In genomic region chr19:35202722-35203674, GRCh38 we compare ENCODE assay signal across 17 cellular contexts. TPM values are rescaled to one million over a fixed set of nuclear protein-coding genes. Genes with fewer than 3 reads are reported as not detected.
DNase-seq lines count a peak whose midpoint lies in the region; ATAC-seq and TF ChIP-seq lines count a peak whose summit lies in the region.
"Had no signal": no experiment of that assay in that cellular context is flagged by ENCODE, and none has a peak within 500 bp of the region (broad histone marks: within the 10 kb centered on the region; RNA-seq: fewer than 3 reads in every experiment).

No MANE protein-coding gene starts in this region.

- TF ChIP-seq POLR2A in erythroblast (IDR thresholded peaks at IDR 0.05; ENCODE audit: low read length): no peak

- H3K27ac Mint-ChIP-seq in T-helper 1 cell treated with Interleukin-12 subunit alpha and Interleukin-12 subunit beta and Interleukin-4 antibody, amounts not matched to agents 30 μg/mL and 1 μg/mL, for 36 hours: peak overlapping the region; percentile 52
- peak overlapping the region; percentile 85 for H3K27ac Mint-ChIP-seq in dendritic cell treated with granulocyte-macrophage colony-stimulating factor and Interleukin-4, amounts not matched to agents 40 ng/mL and 50 ng/mL, for 4 days
- H3K27ac Mint-ChIP-seq in natural killer cell: peak overlapping the region; percentile 83 to 91
- H3K27ac Mint-ChIP-seq: memory B cell had no signal

- no peaks in the 10 kb centered on the region for H3K36me3 ChIP-seq in HEK293 (ENCODE audit: control insufficient read depth in 2 of 2, insufficient read depth in 1 of 2, low read length in 2 of 2)
- H3K36me3 ChIP-seq: heart right ventricle, pancreas had no signal

- no peaks in the 10 kb centered on the region for H3K36me3 Mint-ChIP-seq in T-helper 1 cell treated with Interleukin-12 subunit alpha and Interleukin-12 subunit beta and Interleukin-4 antibody, amounts not matched to agents 30 μg/mL and 1 μg/mL, for 36 hours (ENCODE audit: low read depth)
- no peaks in the 10 kb centered on the region for H3K36me3 Mint-ChIP-seq in dendritic cell treated with granulocyte-macrophage colony-stimulating factor and Interleukin-4, amounts not matched to agents 40 ng/mL and 50 ng/mL, for 4 days (ENCODE audit: low read depth)
- no peaks in the 10 kb centered on the region for H3K36me3 Mint-ChIP-seq in natural killer cell

- CTCF ChIA-PET in HEK293 (lab: Yijun Ruan, JAX): interaction anchor here (1.2 to 1.5 kb wide), 2 partner anchors 61 to 67 kb away, joined by 4 to 10 read pairs; no protein-coding TSS in a partner anchor

- peaks cover 57% of the 10 kb centered on the region for H3K4me1 Mint-ChIP-seq in T-helper 1 cell treated with Interleukin-12 subunit alpha and Interleukin-12 subunit beta and Interleukin-4 antibody, amounts not matched to agents 30 μg/mL and 1 μg/mL, for 36 hours (ENCODE audit: low read depth)
- H3K4me1 Mint-ChIP-seq in dendritic cell treated with granulocyte-macrophage colony-stimulating factor and Interleukin-4, amounts not matched to agents 40 ng/mL and 50 ng/mL, for 4 days (ENCODE audit: low read depth): peaks cover 44% of the 10 kb centered on the region
- H3K4me1 Mint-ChIP-seq in natural killer cell: peaks cover 46 to 47% of the 10 kb centered on the region in 2 donors

- H3K27me3 Mint-ChIP-seq in T-helper 1 cell treated with Interleukin-12 subunit alpha and Interleukin-12 subunit beta and Interleukin-4 antibody, amounts not matched to agents 30 μg/mL and 1 μg/mL, for 36 hours (ENCODE audit: low read depth): no peaks in the 10 kb centered on the region
- H3K27me3 Mint-ChIP-seq in dendritic cell treated with granulocyte-macrophage colony-stimulating factor and Interleukin-4, amounts not matched to agents 40 ng/mL and 50 ng/mL, for 4 days: peaks cover 25% of the 10 kb centered on the region
- no peaks in the 10 kb centered on the region for H3K27me3 Mint-ChIP-seq in natural killer cell (ENCODE audit: low read depth in 2 of 2)
- H3K27me3 Mint-ChIP-seq: memory B cell had no signal

- H3K9me3 Mint-ChIP-seq in T-helper 1 cell treated with Interleukin-12 subunit alpha and Interleukin-12 subunit beta and Interleukin-4 antibody, amounts not matched to agents 30 μg/mL and 1 μg/mL, for 36 hours: peaks cover 4% of the 10 kb centered on the region
- H3K9me3 Mint-ChIP-seq in dendritic cell treated with granulocyte-macrophage colony-stimulating factor and Interleukin-4, amounts not matched to agents 40 ng/mL and 50 ng/mL, for 4 days: no peaks in the 10 kb centered on the region
- H3K9me3 Mint-ChIP-seq in natural killer cell: no peaks in the 10 kb centered on the region
- H3K9me3 Mint-ChIP-seq: memory B cell had no signal

- POLR2A ChIA-PET in HEK293 (lab: Yijun Ruan, JAX): interaction anchor here (0.6 to 0.7 kb wide), 2 partner anchors 22 to 65 kb away, joined by 3 read pairs; partner anchors contain the start of gene USF2

- ATAC-seq in natural killer cell: peak in 1 of 3 donors; percentile 5
- ATAC-seq: heart right ventricle, pancreas had no signal

- intact Hi-C loops in dendritic cell treated with granulocyte-macrophage colony-stimulating factor and Interleukin-4, amounts not matched to agents 40 ng/mL and 50 ng/mL, for 4 days (cut with micrococcal nuclease): loop anchor here (10.0 kb wide), 1 partner anchor 48 kb away; the partner anchor contains the start of gene FXYD5
- intact Hi-C loops in natural killer cell (cut with micrococcal nuclease): no loop called here

- no peak overlapping the region for H3K27ac ChIP-seq in HEK293 (ENCODE audit: extremely low read depth, low read depth, low read length)
- H3K27ac ChIP-seq: pancreas had no signal

- no peak overlapping the region for H3K4me3 Mint-ChIP-seq in T-helper 1 cell treated with Interleukin-12 subunit alpha and Interleukin-12 subunit beta and Interleukin-4 antibody, amounts not matched to agents 30 μg/mL and 1 μg/mL, for 36 hours
- no peak overlapping the region for H3K4me3 Mint-ChIP-seq in dendritic cell treated with granulocyte-macrophage colony-stimulating factor and Interleukin-4, amounts not matched to agents 40 ng/mL and 50 ng/mL, for 4 days
- peak overlapping the region; percentile 38 for H3K4me3 Mint-ChIP-seq in natural killer cell
- H3K4me3 Mint-ChIP-seq: memory B cell had no signal

- H3K4me1 ChIP-seq in HEK293 (ENCODE audit: control insufficient read depth, insufficient read depth, low read length): no peaks in the 10 kb centered on the region

- H3K9me3 ChIP-seq in HEK293 (ENCODE audit: control insufficient read depth, insufficient read depth, low read depth, low read length): no peaks in the 10 kb centered on the region
- H3K9me3 ChIP-seq: heart right ventricle, pancreas had no signal

- TF ChIP-seq CTCF in HEK293 (tag by site-specific recombination; IDR thresholded peaks at IDR 0.05): no peak
- no peak for TF ChIP-seq CTCF in natural killer cell (IDR thresholded peaks at IDR 0.05)

- H3K4me3 ChIP-seq in HEK293 (ENCODE audit: low read depth, low read length): no peak overlapping the region
- H3K4me3 ChIP-seq: heart right ventricle, pancreas had no signal

- DNase-seq in T-helper 1 cell: no peak
- no peak for DNase-seq in natural killer cell
- DNase-seq in NCI-H446 (lab: John Stamatoyannopoulos, UW): no peak
- no peak for DNase-seq in erythroblast (lab: John Stamatoyannopoulos, UW)
- no peak for DNase-seq in NCI-H345 treated with DMSO at 0.1 percent for 48 hours (lab: John Stamatoyannopoulos, UW; ENCODE audit: unreplicated experiment)
- DNase-seq: 8988T, heart right ventricle, Karpas-422, NCI-H1694, NCI-H82, pancreas, SHP77 treated with DMSO at 0.1 percent for 48 hours had no signal

TF ChIP-seq in HEK293, 187 proteins besides CTCF, POLR2A, EP300 and RAD21 (continues in another document):
- 0 out of 2 replicates have a peak, but pooled peaks have one; percentile 7 for TF ChIP-seq ZNF404 (tag by site-specific recombination; IDR thresholded peaks at IDR 0.05)
- TF ChIP-seq RBAK (tag by site-specific recombination; IDR thresholded peaks at IDR 0.05): no peak
- no peak for TF ChIP-seq ZNF777 (tag by site-specific recombination; IDR thresholded peaks at IDR 0.05; ENCODE audit: borderline replicate concordance)
- no peak for TF ChIP-seq WT1 (tag by site-specific recombination; IDR thresholded peaks at IDR 0.05)
- TF ChIP-seq KLF8 (tag by site-specific recombination; IDR thresholded peaks at IDR 0.05): no peak
- TF ChIP-seq ZNF704 (tag by site-specific recombination; IDR thresholded peaks at IDR 0.05): no peak
- TF ChIP-seq ZBTB6 (tag by site-specific recombination; IDR thresholded peaks at IDR 0.05): no peak
- no peak for TF ChIP-seq GFI1B (tag by site-specific recombination; IDR thresholded peaks at IDR 0.05)
- 0 out of 2 replicates have a peak, but pooled peaks have one; percentile 30 for TF ChIP-seq PRDM10 (tag by site-specific recombination; IDR thresholded peaks at IDR 0.05)
- no peak for TF ChIP-seq ZNF555 (tag by site-specific recombination; conservative IDR thresholded peaks at IDR 0.05)
- 0 out of 2 replicates have a peak, but pooled peaks have one; percentile 61 for TF ChIP-seq ZNF174 (tag by site-specific recombination; IDR thresholded peaks at IDR 0.05)
- TF ChIP-seq ZNF623 (tag by site-specific recombination; IDR thresholded peaks at IDR 0.05): no peak

RNA-seq across cellular contexts. Expression of gene FAM187B, which starts 25.5 kb away (rescaled TPM):
- not detected for total RNA-seq in natural killer cell
- total RNA-seq: cardiac septum, pancreas had no signal

RNA-seq across cellular contexts. Expression of gene LSR, which starts 45.8 kb away (rescaled TPM):
- 1 to 10 TPM; 3.4 to 6.9 (median 6.7) TPM for total RNA-seq in natural killer cell

RNA-seq across cellular contexts. Expression of gene FXYD5, which starts 48.5 kb away (rescaled TPM):
- 100 to 1,000 TPM; 226 to 270 (median 231) TPM for total RNA-seq in natural killer cell

RNA-seq across cellular contexts. Expression of gene FXYD7, which starts 59.9 kb away (rescaled TPM):
- total RNA-seq in natural killer cell: 1 to 10 TPM; 4.0 to 5.4 (median 4.9) TPM
- total RNA-seq: cardiac septum had no signal
